In the genomic region with DNA sequence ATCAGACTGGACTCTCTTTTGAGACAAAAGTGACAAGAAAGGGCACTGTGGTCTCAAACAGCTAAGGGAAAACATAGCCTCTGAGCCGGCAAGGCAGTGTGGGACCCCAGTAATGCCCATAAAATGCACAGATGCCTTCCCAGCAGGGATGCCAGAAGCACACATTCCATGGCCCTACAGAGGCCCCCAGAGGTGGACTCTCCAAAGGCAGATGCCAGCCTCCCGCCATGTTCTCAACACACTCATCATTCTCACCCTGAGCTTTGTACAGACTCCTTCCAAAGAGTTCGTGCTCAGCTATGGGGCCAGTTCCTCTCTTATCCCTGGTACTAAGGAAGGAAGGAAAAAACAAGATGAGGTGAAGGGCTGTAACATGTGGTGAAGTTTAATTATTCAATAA, we compare ENCODE assay signal across 20 cellular contexts.
"Had no signal": no experiment of that assay in that cellular context is flagged by ENCODE, and none has a peak within 500 bp of the region (broad histone marks: within the 10 kb centered on the region; RNA-seq: fewer than 3 reads in every experiment).

No MANE protein-coding gene starts in this region.

- H3K27ac ChIP-seq: colonic mucosa, dorsolateral prefrontal cortex, esophagus squamous epithelium, gastrocnemius medialis, heart right ventricle, left lung, lower lobe of right lung had no signal

- H3K27me3 ChIP-seq: colonic mucosa, dorsolateral prefrontal cortex, gastrocnemius medialis, heart right ventricle, left lung had no signal

- DNase-seq: cerebellar nuclear complex; colonic mucosa; dermis blood vessel endothelial cell; dorsolateral prefrontal cortex; effector CD4-positive, alpha-beta T cell; effector memory CD4-positive, alpha-beta T cell; esophagus squamous epithelium; foreskin fibroblast; foreskin melanocyte; gastrocnemius medialis; glutamatergic neuron; head of caudate nucleus; heart right ventricle; hippocampal formation; left cardiac atrium; left lung; left ventricle myocardium superior; lower lobe of right lung; mesenchymal stem cell; mucosa of descending colon had no signal

- H3K36me3 ChIP-seq: colonic mucosa, esophagus squamous epithelium, gastrocnemius medialis, heart right ventricle, left lung, lower lobe of right lung had no signal

- H3K9me3 ChIP-seq: colonic mucosa, esophagus squamous epithelium, gastrocnemius medialis, heart right ventricle, left lung, lower lobe of right lung, mucosa of descending colon had no signal

- H3K4me3 ChIP-seq: colonic mucosa, dorsolateral prefrontal cortex, esophagus squamous epithelium, gastrocnemius medialis, heart right ventricle, left lung, lower lobe of right lung, mucosa of descending colon had no signal

- H3K4me1 ChIP-seq: colonic mucosa, esophagus squamous epithelium, gastrocnemius medialis, lower lobe of right lung had no signal

- ATAC-seq: gastrocnemius medialis, heart right ventricle, left cardiac atrium, left lung, left ventricle myocardium superior, lower lobe of right lung, mucosa of descending colon had no signal
